In genomic region chr12:120103044-120103338, GRCh38 we compare ENCODE assay signal across 24 cellular contexts.
"Had no signal": no experiment of that assay in that cellular context is flagged by ENCODE, and none has a peak within 500 bp of the region (broad histone marks: within the 10 kb centered on the region; RNA-seq: fewer than 3 reads in every experiment).

No MANE protein-coding gene starts in this region.

- ATAC-seq: activated CD8-positive, alpha-beta T cell treated with anti-CD3 and anti-CD28 coated beads for 36 hours; gastrocnemius medialis; psoas muscle had no signal

- H3K27me3 ChIP-seq: dorsolateral prefrontal cortex, gastrocnemius medialis, hepatocyte, right atrium auricular region, suprapubic skin, tibial nerve had no signal

- H3K9me3 ChIP-seq: gastrocnemius medialis, psoas muscle, right atrium auricular region, suprapubic skin, tibial nerve had no signal

- H3K9ac ChIP-seq: parathyroid adenoma had no signal

- H3K27ac ChIP-seq: hepatocyte, parathyroid adenoma, right atrium auricular region had no signal

- H3K4me3 Mint-ChIP-seq: activated B cell treated with CpG ODN at 0.5 μM for 24 hours; activated CD8-positive, alpha-beta T cell treated with anti-CD3 and anti-CD28 coated beads for 36 hours; activated naive CD8-positive, alpha-beta T cell; activated T-cell treated with anti-CD3 and anti-CD28 coated beads, Interleukin-2, amount 50 U/mL, for 72 hours; nephron had no signal

- H2AFZ ChIP-seq: hepatocyte, parathyroid adenoma had no signal

- H3K27me3 Mint-ChIP-seq: activated B cell treated with CpG ODN at 0.5 μM for 24 hours; activated CD8-positive, alpha-beta T cell treated with anti-CD3 and anti-CD28 coated beads for 36 hours; activated naive CD8-positive, alpha-beta T cell had no signal

- H3K4me2 ChIP-seq: hepatocyte had no signal

- DNase-seq: activated B cell treated with CpG ODN at 0.5 μM for 24 hours; activated CD4-positive, alpha-beta T cell treated with anti-CD3 and anti-CD28 coated beads, Interleukin-2, amount 50 U/mL, for 1 hour; activated CD8-positive, alpha-beta T cell treated with anti-CD3 and anti-CD28 coated beads for 36 hours; activated naive CD4-positive, alpha-beta T cell; activated T-cell treated with anti-CD3 and anti-CD28 coated beads, Interleukin-2, amount 50 U/mL, for 72 hours; dorsolateral prefrontal cortex; effector memory CD4-positive, alpha-beta T cell; erythroblast; gastrocnemius medialis; glutamatergic neuron; kidney; left colon; mammary epithelial cell; stimulated activated CD4-positive, alpha-beta T cell treated with anti-CD3 and anti-CD28 coated beads, Interleukin-15, amount 100 ng/mL, for 24 hours; stimulated activated CD4-positive, alpha-beta T cell treated with anti-CD3 and anti-CD28 coated beads, Interleukin-2, amount 100 ng/mL, for 24 hours; stimulated activated naive CD4-positive, alpha-beta T cell had no signal

- H3K27ac Mint-ChIP-seq: activated B cell treated with CpG ODN at 0.5 μM for 24 hours; activated CD8-positive, alpha-beta T cell treated with anti-CD3 and anti-CD28 coated beads for 36 hours; activated naive CD8-positive, alpha-beta T cell; activated T-cell treated with anti-CD3 and anti-CD28 coated beads, Interleukin-2, amount 50 U/mL, for 72 hours; nephron had no signal

- H3K4me1 ChIP-seq: parathyroid adenoma had no signal

- H3K9me3 Mint-ChIP-seq: activated B cell treated with CpG ODN at 0.5 μM for 24 hours; activated CD8-positive, alpha-beta T cell treated with anti-CD3 and anti-CD28 coated beads for 36 hours; activated T-cell treated with anti-CD3 and anti-CD28 coated beads, Interleukin-2, amount 50 U/mL, for 72 hours; nephron had no signal

- H3K4me3 ChIP-seq: dorsolateral prefrontal cortex, gastrocnemius medialis, hepatocyte, psoas muscle, right atrium auricular region, suprapubic skin, tibial nerve had no signal
